1 cellular context compared by ENCODE assay signal in genomic region chrX:48937065-48937907, GRCh38.
A peak's percentile ranks its signal among the peaks of the same experiment; 100 is the strongest.
TF ChIP-seq lines count a peak whose summit lies in the region.

No MANE protein-coding gene starts in this region.

TF ChIP-seq in K562, 482 proteins besides CTCF, POLR2A, EP300 and RAD21 (continued from another document and continues in another):
- TF ChIP-seq ZBTB12 (CRISPR knock-in tag; IDR thresholded peaks at IDR 0.05) (no peak), CEBPZ (IDR thresholded peaks at IDR 0.05; ENCODE audit: borderline replicate concordance, low read depth, low read length) (no peak), CHD2 (IDR thresholded peaks at IDR 0.05; ENCODE audit: low read depth, low read length) (no peak), POU5F1 (IDR thresholded peaks at IDR 0.05; ENCODE audit: borderline replicate concordance, low read depth, low read length, partially characterized antibody) (no peak), MIER1 (IDR thresholded peaks at IDR 0.05; ENCODE audit: low read depth) (no peak), ZFPM2 (CRISPR knock-in tag; IDR thresholded peaks at IDR 0.05) (no peak), CBX8 (IDR thresholded peaks at IDR 0.05; ENCODE audit: borderline replicate concordance, extremely low read depth, low read depth, low read length, poor library complexity, severe bottlenecking) (no peak), ZNF780A (CRISPR knock-in tag; IDR thresholded peaks at IDR 0.05) (no peak), U2AF2 (optimal IDR thresholded peaks at IDR 0.05; ENCODE audit: low read depth, low read length) (no peak), POLR3G (IDR thresholded peaks at IDR 0.05; ENCODE audit: extremely low read depth, insufficient read length, insufficient replicate concordance) (no peak), ZNF277 (CRISPR knock-in tag; IDR thresholded peaks at IDR 0.05; ENCODE audit: borderline replicate concordance) (no peak), CCNT2 (IDR thresholded peaks at IDR 0.05; ENCODE audit: borderline replicate concordance, extremely low read depth, insufficient read length, low read depth, low read length) (peak; percentile 71), E4F1 (CRISPR knock-in tag; IDR thresholded peaks at IDR 0.05; ENCODE audit: borderline replicate concordance) (no peak), RNF2 (IDR thresholded peaks at IDR 0.05) (peak; percentile 95; the same call in 1 of the 2 replicates), NBN (IDR thresholded peaks at IDR 0.05; ENCODE audit: low read depth) (no peak), FOXM1 (IDR thresholded peaks at IDR 0.05; ENCODE audit: low read depth) (no peak), FOXM1 (CRISPR knock-in tag; IDR thresholded peaks at IDR 0.05; ENCODE audit: low read depth) (no peak), KLF1 (tag; IDR thresholded peaks at IDR 0.05) (no peak), DDX20 (tag; IDR thresholded peaks at IDR 0.05; ENCODE audit: low read depth) (no peak), GATAD2A (IDR thresholded peaks at IDR 0.05) (no peak), ETV6 (IDR thresholded peaks at IDR 0.05; ENCODE audit: borderline replicate concordance in 1 of 2, low read depth in 2 of 2, low read length in 1 of 2) (no peak), ETV6 (CRISPR knock-in tag; IDR thresholded peaks at IDR 0.05; ENCODE audit: borderline replicate concordance) (no peak), ILF3 (IDR thresholded peaks at IDR 0.05; ENCODE audit: borderline replicate concordance) (no peak), SMAD4 (CRISPR knock-in tag; conservative IDR thresholded peaks at IDR 0.05) (peak; percentile 91), SMAD2 (IDR thresholded peaks at IDR 0.05; ENCODE audit: low read depth, low read length) (no peak), BCLAF1 (IDR thresholded peaks at IDR 0.05; ENCODE audit: borderline replicate concordance in 1 of 2, control insufficient read depth in 1 of 2, low read depth in 2 of 2, low read length in 1 of 2) (no peak), ZNF175 (CRISPR knock-in tag; IDR thresholded peaks at IDR 0.05; ENCODE audit: low read depth) (peak; percentile 65; the same call in 1 of the 2 replicates), MCM3 (IDR thresholded peaks at IDR 0.05) (no peak), MBD2 (IDR thresholded peaks at IDR 0.05; ENCODE audit: borderline replicate concordance, low read depth) (peak; percentile 55; the same call in 1 of the 2 replicates), PHB (CRISPR knock-in tag; IDR thresholded peaks at IDR 0.05) (no peak), ZNF146 (CRISPR knock-in tag; IDR thresholded peaks at IDR 0.05; ENCODE audit: unreplicated experiment) (no peak), GATA2 (CRISPR knock-in tag; IDR thresholded peaks at IDR 0.05) (no peak), JUND (IDR thresholded peaks at IDR 0.05; ENCODE audit: borderline replicate concordance, low read depth, low read length) (0 out of 2 replicates have a peak, but pooled peaks have one; percentile 38), JUND (tag; IDR thresholded peaks at IDR 0.05; ENCODE audit: borderline replicate concordance, low read depth, low read length) (peak; percentile 56; the same call in 1 of the 3 replicates), HIVEP1 (CRISPR knock-in tag; IDR thresholded peaks at IDR 0.05) (0 out of 2 replicates have a peak, but pooled peaks have one; percentile 21), PHTF2 (CRISPR knock-in tag; IDR thresholded peaks at IDR 0.05) (no peak), ZNF695 (CRISPR knock-in tag; IDR thresholded peaks at IDR 0.05) (no peak), ZNF512 (tag; IDR thresholded peaks at IDR 0.05) (no peak), SMAD1 (IDR thresholded peaks at IDR 0.05; ENCODE audit: low read depth, low read length, partially characterized antibody) (no peak), KLF6 (CRISPR knock-in tag; IDR thresholded peaks at IDR 0.05; ENCODE audit: borderline replicate concordance) (no peak), USF1 (CRISPR knock-in tag; IDR thresholded peaks at IDR 0.05) (peak; percentile 92), ARNT (IDR thresholded peaks at IDR 0.05) (no peak; a peak in 1 of 4 replicates), HSF4 (CRISPR knock-in tag; IDR thresholded peaks at IDR 0.05; ENCODE audit: borderline replicate concordance) (no peak), ARID3B (CRISPR knock-in tag; IDR thresholded peaks at IDR 0.05; ENCODE audit: borderline replicate concordance) (no peak), ZNF121 (CRISPR knock-in tag; conservative IDR thresholded peaks at IDR 0.05) (no peak), CBX5 (IDR thresholded peaks at IDR 0.05; ENCODE audit: borderline replicate concordance, low read depth) (no peak), HMBOX1 (IDR thresholded peaks at IDR 0.05) (peak; percentile 33; the same call in 1 of the 2 replicates)
